Comparison of ENCODE assay signal across 16 cellular contexts in the genomic region with DNA sequence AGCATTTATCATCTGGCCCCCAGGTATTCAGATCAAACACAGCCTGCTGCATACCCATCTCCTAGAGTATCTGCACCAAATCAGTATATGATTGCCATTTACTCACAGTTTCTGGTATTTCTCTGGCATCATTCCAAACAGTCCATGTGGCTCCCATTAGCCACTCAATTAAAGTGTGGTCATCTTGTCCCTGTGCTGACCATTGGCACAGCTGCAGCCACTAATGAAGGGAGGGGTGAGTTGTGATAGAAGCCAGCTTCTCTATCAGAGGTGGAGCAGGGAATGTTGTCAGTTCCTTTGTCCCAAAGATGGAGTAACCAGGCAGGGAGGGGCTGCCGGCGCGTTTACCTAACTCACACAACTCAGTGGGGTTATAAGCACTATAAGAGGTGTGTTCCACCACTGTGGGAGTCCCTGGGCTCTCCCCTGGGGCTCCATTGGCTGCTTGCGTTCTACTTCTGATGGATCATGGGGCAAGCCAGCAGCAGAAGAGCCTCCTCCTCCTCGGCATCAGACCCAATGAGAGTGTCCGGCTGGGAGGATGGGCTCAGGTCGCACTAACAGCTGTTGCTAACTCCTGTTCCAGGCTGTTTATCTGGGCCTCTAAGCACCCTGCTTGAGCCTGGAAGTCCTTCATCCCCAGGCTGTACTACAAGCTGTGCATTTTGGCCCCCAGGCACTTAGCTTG.
DNase-seq lines count a peak whose midpoint lies in the region; ATAC-seq, FAIRE-seq and TF ChIP-seq lines count a peak whose summit lies in the region.
"Had no signal": no experiment of that assay in that cellular context is flagged by ENCODE, and none has a peak within 500 bp of the region (broad histone marks: within the 10 kb centered on the region; RNA-seq: fewer than 3 reads in every experiment).

No MANE protein-coding gene starts in this region.

- H3K27ac ChIP-seq in SJSA1 (peak overlapping the region; percentile 89), psoas muscle (peak overlapping the region; percentile 78), caudate nucleus (ENCODE audit: low read depth, low read length) (no peak overlapping the region), small intestine (ENCODE audit: low read depth in 1 of 2, low read length in 1 of 2) (no peak overlapping the region)

- DNase-seq in Daoy (ENCODE audit: low read depth) (peak; percentile 18), SJSA1 (ENCODE audit: low read depth in 1 of 2, low spot score in 2 of 2) (peak in 1 of 2 experiments; percentile 36), fibroblast of villous mesenchyme (ENCODE audit: low read depth) (peak; percentile 28), psoas muscle (no peak), caudate nucleus (lab: John Stamatoyannopoulos, UW) (no peak), posterior cingulate gyrus (no peak), small intestine (no peak), GF-D8 (lab: John Stamatoyannopoulos, UW) (no peak)
- DNase-seq: activated effector memory CD4-positive, alpha-beta T cell treated with Interleukin-2 at 50 U/mL for 16 hours; effector CD8-positive, alpha-beta T cell; glutamatergic neuron; KG1; NCI-H1436 had no signal

- H3K4me3 ChIP-seq in SJSA1 (no peak overlapping the region), fibroblast of villous mesenchyme (ENCODE audit: low read depth, low read length) (no peak overlapping the region), psoas muscle (peak overlapping the region; percentile 32), small intestine (ENCODE audit: low read depth in 1 of 2, low read length in 2 of 2) (no peak overlapping the region)
- H3K4me3 ChIP-seq: GM23338 had no signal

- WGBS in psoas muscle, 3 donors: 43 to 48% (median 48%) methylated on average over 7 of the region's 7 CpGs
- WGBS in small intestine, 3 donors: 78 to 87% (median 83%) methylated on average over 7 of the region's 7 CpGs

- H3K27me3 ChIP-seq in SJSA1 (replicated peaks) (no peaks in the 10 kb centered on the region), psoas muscle (ENCODE audit: insufficient read depth in 3 of 3, low read length in 2 of 3) (no peaks in the 10 kb centered on the region), small intestine (ENCODE audit: control insufficient read depth in 2 of 2, insufficient read depth in 2 of 2, low read length in 2 of 2) (no peaks in the 10 kb centered on the region)

- H3K36me3 ChIP-seq in SJSA1 (no peaks in the 10 kb centered on the region), psoas muscle (ENCODE audit: insufficient read depth in 1 of 2, low read depth in 1 of 2) (no peaks in the 10 kb centered on the region), small intestine (ENCODE audit: control insufficient read depth in 2 of 2, insufficient read depth in 2 of 2, low read length in 2 of 2) (no peaks in the 10 kb centered on the region)

- intact Hi-C loops in psoas muscle (cut with DNase I) (no loop called here), posterior cingulate gyrus (cut with DNase I) (no loop called here)

- peak; percentile 43 to 76 (median 70) for ATAC-seq in psoas muscle
- ATAC-seq: GM23338 had no signal

- H3K9me3 ChIP-seq in SJSA1 (replicated peaks) (no peaks in the 10 kb centered on the region), psoas muscle (no peaks in the 10 kb centered on the region), small intestine (ENCODE audit: control insufficient read depth, low read depth) (peaks cover 1% of the 10 kb centered on the region)

- H3K4me1 ChIP-seq in SJSA1 (replicated peaks) (peaks cover 49% of the 10 kb centered on the region), psoas muscle (peaks cover 14% of the 10 kb centered on the region), small intestine (ENCODE audit: control insufficient read depth in 2 of 2, insufficient read depth in 1 of 2, low read depth in 1 of 2, low read length in 1 of 2) (no peaks in the 10 kb centered on the region)

- TF ChIP-seq CTCF in fibroblast of villous mesenchyme (IDR thresholded peaks at IDR 0.05; ENCODE audit: insufficient read depth, low read depth, low read length): no peak
- no peak for TF ChIP-seq CTCF in psoas muscle (IDR thresholded peaks at IDR 0.05)

- FAIRE-seq in small intestine (lab: Jason Lieb, UNC): no peak
- FAIRE-seq: RCC 7860, TTC549 had no signal

Comparison
In these comparisons a context has a peak if more than half of its experiments do, and no peak if none do; other contexts are left out.
1. DNase-seq: peak in Daoy (single experiment) and fibroblast of villous mesenchyme (single experiment); none in psoas muscle (0 of 2), caudate nucleus (0 of 61), posterior cingulate gyrus (0 of 10), small intestine (single experiment) and GF-D8 (single experiment).
2. H3K27ac ChIP-seq: peak in SJSA1 (single experiment) and psoas muscle (single experiment); none in caudate nucleus (single experiment) and small intestine (0 of 2).